In the genomic region with DNA sequence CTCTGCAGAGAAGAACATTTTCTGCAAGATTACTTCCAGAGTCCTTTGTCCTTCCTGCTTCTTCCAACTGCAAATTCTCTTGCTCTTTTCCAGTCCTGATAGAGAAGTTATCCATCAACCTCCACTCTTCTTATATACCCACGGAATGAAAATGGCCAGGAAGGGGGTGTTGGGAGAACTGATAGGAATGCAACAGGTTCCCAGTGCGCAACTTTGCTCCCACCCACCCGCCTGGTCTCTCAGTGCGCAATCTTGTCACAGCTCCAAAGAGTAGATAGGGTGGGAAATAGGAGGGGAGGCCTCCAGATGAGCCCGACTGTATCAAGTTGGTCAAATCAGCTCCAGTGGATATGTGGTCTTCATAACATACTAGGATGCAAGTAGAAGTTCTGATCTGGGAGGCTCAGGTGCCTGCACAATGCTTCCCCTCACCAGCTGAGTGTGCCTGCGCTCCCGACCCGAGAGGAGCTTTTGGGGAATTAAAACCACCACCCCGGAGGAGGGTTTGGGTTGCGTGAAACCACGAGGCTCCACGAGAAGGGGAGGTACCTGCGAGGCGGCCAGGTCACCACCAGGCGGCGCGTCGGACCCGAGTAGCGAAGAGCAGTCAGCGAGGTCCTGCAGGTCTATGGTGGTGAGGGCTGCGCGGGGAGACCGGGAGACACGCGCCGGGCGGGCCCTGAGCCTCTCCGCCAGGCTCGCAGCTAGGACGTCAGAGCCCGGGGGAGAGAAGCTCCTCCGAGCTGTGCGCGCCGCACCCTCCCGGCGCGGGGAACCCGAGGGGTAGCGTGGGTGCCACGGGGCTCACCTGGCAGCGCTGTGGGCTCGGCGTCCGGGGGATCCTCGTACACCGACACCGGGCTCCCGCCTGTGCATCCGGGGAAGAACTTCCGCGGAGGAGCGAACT, we compare ENCODE assay signal across 9 cellular contexts. TPM values are rescaled to one million over a fixed set of nuclear protein-coding genes. Genes with fewer than 3 reads are reported as not detected.
DNase-seq lines count a peak whose midpoint lies in the region; ATAC-seq, FAIRE-seq and TF ChIP-seq lines count a peak whose summit lies in the region.
"Had no signal": no experiment of that assay in that cellular context is flagged by ENCODE, and none has a peak within 500 bp of the region (broad histone marks: within the 10 kb centered on the region; RNA-seq: fewer than 3 reads in every experiment).

No MANE protein-coding gene starts in this region.

- peak; percentile 48 for DNase-seq in DMS79 treated with DMSO at 0.1 percent for 48 hours (lab: John Stamatoyannopoulos, UW)
- peak; percentile 93 for DNase-seq in KBM-7
- DNase-seq in RKO (ENCODE audit: low spot score) = peak; percentile 89
- DNase-seq in activated naive CD4-positive, alpha-beta T cell treated with anti-CD3 and anti-CD28 coated beads, Interleukin-2, amount 50 U/mL, for 72 hours (ENCODE audit: low spot score in 2 of 2) = peak; percentile 68 to 75
- peak; percentile 80 for DNase-seq in hepatocyte (ENCODE audit: low spot score)
- peak; percentile 77 for DNase-seq in spleen
- no peak for DNase-seq in GM12892 (ENCODE audit: insufficient read length)

- no peak for TF ChIP-seq POLR2A in spleen (IDR thresholded peaks at IDR 0.05)
- no peak for TF ChIP-seq POLR2A in GM12892 (IDR thresholded peaks at IDR 0.05; ENCODE audit: low read depth, low read length)

- ATAC-seq in GM21619 (IDR thresholded peaks at IDR 0.05; ENCODE audit: unreplicated experiment) = peak; percentile 47
- peak; percentile 57 to 72 for ATAC-seq in activated naive CD4-positive, alpha-beta T cell treated with anti-CD3 and anti-CD28 coated beads, Interleukin-2, amount 50 U/mL, for 72 hours

- WGBS in hepatocyte (ENCODE audit: low lambda C conversion rate, missing lambda C conversion rate) = 9% methylated on average over 42 of the region's 54 CpGs
- WGBS in spleen, 5 donors = 3 to 9% (median 4%) methylated on average over 26 to 54 of the region's 54 CpGs

- in situ Hi-C loops in KBM-7 (cut with MboI; ENCODE audit: low pct_unique_long_range_greater_than_20kb, low sequenced_read_pairs) = no loop called here

- H3K27me3 ChIP-seq in hepatocyte = peaks cover 99% of the 10 kb centered on the region
- H3K27me3 ChIP-seq in spleen (replicated peaks in 1 of 7) = peaks cover 53 to 100% (median 100%) of the 10 kb centered on the region in 7 donors

- no peak for FAIRE-seq in GM12892 (lab: Jason Lieb, UNC)

- peak overlapping the region; percentile 96 for H3K4me2 ChIP-seq in hepatocyte

- peaks cover 0 to 11% of the 10 kb centered on the region in 2 donors for H3K36me3 Mint-ChIP-seq in activated naive CD4-positive, alpha-beta T cell treated with anti-CD3 and anti-CD28 coated beads, Interleukin-2, amount 50 U/mL, for 72 hours

- H3K27ac ChIP-seq in hepatocyte = no peak overlapping the region
- no peak overlapping the region for H3K27ac ChIP-seq in spleen

- H4K20me1 ChIP-seq in hepatocyte (ENCODE audit: insufficient read depth, poor library complexity, severe bottlenecking) = no peaks in the 10 kb centered on the region

- H3K9me3 ChIP-seq in hepatocyte (ENCODE audit: low read depth) = no peaks in the 10 kb centered on the region
- H3K9me3 ChIP-seq in spleen = no peaks in the 10 kb centered on the region

- peak overlapping the region; percentile 66 for H2AFZ ChIP-seq in hepatocyte

- TF ChIP-seq CTCF in hepatocyte (IDR thresholded peaks at IDR 0.05; ENCODE audit: poor library complexity) = peak; percentile 61
- peak in 3 of 11 experiments; percentile 16 to 29 (median 26) for TF ChIP-seq CTCF in spleen (IDR thresholded peaks at IDR 0.05 in 8 of 11, conservative IDR thresholded peaks at IDR 0.05 in 3 of 11)

- no peaks in the 10 kb centered on the region for H3K9me3 Mint-ChIP-seq in activated naive CD4-positive, alpha-beta T cell treated with anti-CD3 and anti-CD28 coated beads, Interleukin-2, amount 50 U/mL, for 72 hours

- intact Hi-C loops in spleen (cut with DNase I; ENCODE audit: low total_unique reads) = loop anchor here (10.0 kb wide), 1 partner anchor 51 kb away; the partner anchor contains the start of gene CDC20B

- H3K4me1 ChIP-seq in hepatocyte (ENCODE audit: insufficient read depth) (peaks cover 22% of the 10 kb centered on the region), spleen (peaks cover 20 to 54% (median 39%) of the 10 kb centered on the region in 6 donors)

- H3K79me2 ChIP-seq in hepatocyte = no peaks in the 10 kb centered on the region

- H3K9me2 ChIP-seq in hepatocyte (replicated peaks; ENCODE audit: insufficient read depth) = no peaks in the 10 kb centered on the region

- no peaks in the 10 kb centered on the region for H3K36me3 ChIP-seq in hepatocyte (replicated peaks; ENCODE audit: insufficient read depth, low read depth)
- no peaks in the 10 kb centered on the region for H3K36me3 ChIP-seq in spleen

- H3K4me3 ChIP-seq in hepatocyte = peak overlapping the region; percentile 52
- H3K4me3 ChIP-seq in spleen = peak overlapping the region; percentile 23 to 73 (median 42)

- no peak overlapping the region for H3K27ac Mint-ChIP-seq in activated naive CD4-positive, alpha-beta T cell treated with anti-CD3 and anti-CD28 coated beads, Interleukin-2, amount 50 U/mL, for 72 hours

RNA-seq across cellular contexts. Expression of gene MCIDAS, which starts 0.8 kb away (rescaled TPM):
- total RNA-seq in activated naive CD4-positive, alpha-beta T cell treated with anti-CD3 and anti-CD28 coated beads, Interleukin-2, amount 50 U/mL, for 72 hours = under 1 TPM in 1 of 2 donors, not detected in 1; 0.18 TPM
- total RNA-seq in hepatocyte (not detected in 2 replicates), spleen (not detected)
- polyA plus RNA-seq in hepatocyte (0.08 TPM in 1 of 2 replicates, not detected in the other), spleen (not detected)
- not detected for polyA plus RNA-seq in GM12892 (2012; ENCODE audit: missing spikeins)
- total RNA-seq: dermis microvascular lymphatic vessel endothelial cell had no signal

RNA-seq across cellular contexts. Expression of gene CCNO, which starts 7.1 kb away (rescaled TPM):
- total RNA-seq in activated naive CD4-positive, alpha-beta T cell treated with anti-CD3 and anti-CD28 coated beads, Interleukin-2, amount 50 U/mL, for 72 hours = not detected
- total RNA-seq in hepatocyte (0.12 and 0.13 TPM in 2 replicates), spleen (not detected)
- polyA plus RNA-seq in hepatocyte (0.97 and 2.5 TPM in 2 replicates), spleen (under 1 TPM; 0.10 to 0.33 (median 0.22) TPM)
- not detected for polyA plus RNA-seq in GM12892 (2012; ENCODE audit: missing spikeins)
- total RNA-seq: dermis microvascular lymphatic vessel endothelial cell had no signal

RNA-seq across cellular contexts. Expression of gene CDC20B, which starts 53.3 kb away (rescaled TPM):
- not detected for total RNA-seq in activated naive CD4-positive, alpha-beta T cell treated with anti-CD3 and anti-CD28 coated beads, Interleukin-2, amount 50 U/mL, for 72 hours
- total RNA-seq in hepatocyte (0.28 and 0.30 TPM in 2 replicates), spleen (not detected)
- polyA plus RNA-seq in hepatocyte (0.12 TPM in 1 of 2 replicates, not detected in the other), spleen (not detected)
- polyA plus RNA-seq in GM12892 (2012; ENCODE audit: missing spikeins) = not detected
- total RNA-seq: dermis microvascular lymphatic vessel endothelial cell had no signal
